ENCODE assay signal across 8 cellular contexts in the genomic region with DNA sequence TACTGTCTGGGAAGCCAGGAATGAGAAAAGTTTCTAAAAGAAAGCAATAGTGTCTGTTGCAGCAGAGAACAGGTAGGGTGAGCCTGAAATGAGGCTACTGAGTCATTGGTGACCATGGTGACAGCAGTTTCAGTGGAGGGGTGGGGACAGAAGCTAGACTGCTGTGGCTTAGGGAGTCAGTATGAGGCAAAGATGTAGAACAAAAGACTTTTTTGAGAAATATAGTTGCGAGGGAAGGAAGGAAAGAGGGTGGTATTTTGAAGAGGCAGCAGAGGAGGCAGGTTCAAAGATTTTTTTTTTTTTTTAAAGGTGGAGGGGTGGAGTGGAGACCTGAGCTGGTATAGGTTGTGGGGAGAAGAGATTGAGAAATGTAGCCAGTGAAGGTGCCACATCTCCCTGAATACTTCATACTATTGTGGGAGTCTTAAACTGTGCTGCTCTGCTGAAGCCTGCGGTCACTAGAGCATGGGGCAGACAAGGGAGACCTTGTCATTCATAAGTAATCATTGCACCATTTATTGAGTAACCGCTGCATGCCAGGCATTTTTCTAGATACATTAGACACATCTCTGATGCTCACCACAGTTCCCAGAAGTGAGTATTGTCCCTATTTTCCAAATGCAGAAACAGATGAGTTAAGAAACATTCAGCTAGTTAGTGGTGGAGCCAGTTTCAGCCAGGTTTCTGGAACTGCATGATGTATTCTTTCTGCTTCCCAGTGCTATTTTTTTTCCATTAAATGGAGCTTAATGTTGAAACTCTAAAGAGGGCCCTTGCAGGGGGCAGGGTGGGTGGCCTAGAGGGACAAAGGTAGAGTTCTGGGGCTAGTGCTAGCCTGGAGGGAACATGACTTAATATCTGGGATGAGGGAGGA. TPM values are rescaled to one million over a fixed set of nuclear protein-coding genes. Genes with fewer than 3 reads are reported as not detected.
A peak's percentile ranks its signal among the peaks of the same experiment; 100 is the strongest.
DNase-seq lines count a peak whose midpoint lies in the region; ATAC-seq and TF ChIP-seq lines count a peak whose summit lies in the region.

No MANE protein-coding gene starts in this region.

- peak; percentile 81 for ATAC-seq in GM18909 (IDR thresholded peaks at IDR 0.05; ENCODE audit: poor library complexity, unreplicated experiment)
- ATAC-seq in HG03159 (IDR thresholded peaks at IDR 0.05; ENCODE audit: unreplicated experiment): peak; percentile 83
- peak; percentile 72 for ATAC-seq in body of pancreas
- peak; percentile 24 to 55 for ATAC-seq in naive B cell (ENCODE audit: low read depth in 2 of 2)

- TF ChIP-seq POLR2A in body of pancreas (IDR thresholded peaks at IDR 0.05): no peak
- TF ChIP-seq POLR2A in stomach (IDR thresholded peaks at IDR 0.05): no peak

- DNase-seq in T-helper 22 cell (ENCODE audit: low read depth): peak; percentile 51
- peak in 2 of 4 donors; percentile 38 to 54 for DNase-seq in body of pancreas
- no peak for DNase-seq in naive B cell
- peak; percentile 34 for DNase-seq in stomach
- no peak for DNase-seq in NCI-H2196 (lab: John Stamatoyannopoulos, UW; ENCODE audit: unreplicated experiment)
- DNase-seq in NCI-H146 (lab: John Stamatoyannopoulos, UW): no peak

- H3K4me1 Mint-ChIP-seq in naive B cell: peaks cover 66 to 87% (median 79%) of the 10 kb centered on the region in 3 donors

- no peak for TF ChIP-seq EP300 in stomach (IDR thresholded peaks at IDR 0.05)

- 45 to 68% methylated on average over 3 of the region's 3 CpGs for WGBS in body of pancreas, 2 donors
- WGBS in stomach, 5 donors: 62 to 76% (median 67%) methylated on average over 3 of the region's 3 CpGs

- H3K9me3 ChIP-seq in body of pancreas: no peaks in the 10 kb centered on the region
- no peaks in the 10 kb centered on the region for H3K9me3 ChIP-seq in stomach

- no peaks in the 10 kb centered on the region for H3K27me3 Mint-ChIP-seq in naive B cell

- H3K36me3 Mint-ChIP-seq in naive B cell: no peaks in the 10 kb centered on the region

- H3K9me3 Mint-ChIP-seq in naive B cell: no peaks in the 10 kb centered on the region

- H3K27me3 ChIP-seq in body of pancreas (no peaks in the 10 kb centered on the region), stomach (no peaks in the 10 kb centered on the region)

- TF ChIP-seq CTCF in body of pancreas (IDR thresholded peaks at IDR 0.05) (no peak), stomach (IDR thresholded peaks at IDR 0.05) (no peak)

- peaks cover 42% of the 10 kb centered on the region for H3K4me1 ChIP-seq in body of pancreas
- peaks cover 35 to 80% (median 62%) of the 10 kb centered on the region in 4 donors for H3K4me1 ChIP-seq in stomach

- H3K27ac Mint-ChIP-seq in naive B cell: peak overlapping the region; percentile 20 to 90 (median 79)

- intact Hi-C loops in body of pancreas (cut with DNase I) (no loop called here), stomach (cut with DNase I; ENCODE audit: low total_unique reads) (no loop called here)

- H3K4me3 ChIP-seq in body of pancreas (no peak overlapping the region), stomach (no peak overlapping the region)

- H3K4me3 Mint-ChIP-seq in naive B cell: peak overlapping the region; percentile 0 to 90 (median 75)

- no peaks in the 10 kb centered on the region for H3K36me3 ChIP-seq in body of pancreas (replicated peaks in 1 of 2; ENCODE audit: insufficient read depth in 1 of 2, low read depth in 2 of 2)
- no peaks in the 10 kb centered on the region for H3K36me3 ChIP-seq in stomach

- peak overlapping the region in 3 of 4 donors; percentile 51 to 67 (median 59) for H3K27ac ChIP-seq in body of pancreas
- H3K27ac ChIP-seq in stomach: peak overlapping the region in 4 of 5 donors; percentile 0 to 50 (median 24)

RNA-seq across cellular contexts. Expression of gene STIM1, which starts 49.9 kb away (rescaled TPM):
- total RNA-seq in body of pancreas (10 to 100 TPM; 20.4 to 24.6 TPM), stomach (10 to 100 TPM; 21.4 to 70.7 (median 49.8) TPM)
- polyA plus RNA-seq in naive B cell (ENCODE audit: low read depth in 6 of 6) (10 to 100 TPM; 29.1 to 51.9 (median 35.0) TPM), stomach (10 to 100 TPM in 1 of 3 donors, 1 to 10 TPM in 2; 8.7 to 17.1 (median 9.8) TPM)

Comparison
In these comparisons a context has a peak if more than half of its experiments do, and no peak if none do; other contexts are left out.
1. DNase-seq: peak in T-helper 22 cell (single experiment) and stomach (single experiment); none in naive B cell (single experiment), NCI-H2196 (single experiment) and NCI-H146 (single experiment).
2. Peak in every context shown above with its lines, with median percentiles within 50 percentile points of each other: ATAC-seq.